Comparison of ENCODE assay signal across 7 cellular contexts in the genomic region with DNA sequence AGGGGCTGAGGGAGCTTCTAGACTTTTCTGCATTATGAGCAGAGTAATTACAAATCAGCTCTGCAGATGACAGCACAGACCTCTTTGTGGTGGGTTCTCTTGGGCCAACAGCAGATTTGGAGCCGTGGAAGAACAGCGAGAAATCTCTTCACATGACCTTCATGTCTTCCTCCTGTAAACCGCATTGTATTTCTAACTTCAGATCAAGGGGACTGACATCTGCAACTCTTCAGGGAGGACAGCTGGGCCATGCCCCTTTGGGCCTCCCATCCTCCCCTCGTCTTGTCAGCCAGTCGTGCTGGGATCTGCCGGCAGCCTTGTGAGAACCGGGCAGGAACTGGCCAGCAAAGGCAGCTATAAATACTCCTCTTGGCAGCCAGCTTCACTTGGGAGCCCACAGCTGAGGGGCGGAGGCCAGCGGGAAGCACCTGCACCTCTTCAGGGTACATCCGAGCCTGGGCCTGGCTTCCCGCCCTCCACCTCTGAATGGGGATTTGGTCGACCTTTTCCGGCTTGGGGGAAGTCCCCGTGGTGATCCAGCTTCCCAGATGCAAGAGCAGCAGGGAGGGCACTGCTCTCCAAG. TPM values are rescaled to one million over a fixed set of nuclear protein-coding genes. Genes with fewer than 3 reads are reported as not detected.
DNase-seq lines count a peak whose midpoint lies in the region; ATAC-seq and TF ChIP-seq lines count a peak whose summit lies in the region.

No MANE protein-coding gene starts in this region.

- H3K9me3 ChIP-seq in body of pancreas (no peaks in the 10 kb centered on the region), upper lobe of right lung (no peaks in the 10 kb centered on the region)

- H3K36me3 Mint-ChIP-seq in natural killer cell = no peaks in the 10 kb centered on the region

- intact Hi-C loops in body of pancreas (cut with DNase I) (no loop called here), lower leg skin (cut with DNase I; ENCODE audit: low total_unique reads) (no loop called here), upper lobe of right lung (cut with DNase I) (no loop called here), natural killer cell (cut with micrococcal nuclease) (no loop called here)

- peaks cover 2 to 19% of the 10 kb centered on the region in 2 donors for H3K27me3 Mint-ChIP-seq in natural killer cell (ENCODE audit: low read depth in 2 of 2)

- WGBS in body of pancreas, 2 donors = 19 to 44% methylated on average over 6 to 14 of the region's 14 CpGs
- 14 to 15% methylated on average over 11 to 14 of the region's 14 CpGs for WGBS in lower leg skin, 2 donors

- no peaks in the 10 kb centered on the region for H3K27me3 ChIP-seq in body of pancreas
- H3K27me3 ChIP-seq in upper lobe of right lung = no peaks in the 10 kb centered on the region

- peak overlapping the region; percentile 77 to 91 (median 82) for H3K27ac ChIP-seq in body of pancreas
- peak overlapping the region; percentile 63 for H3K27ac ChIP-seq in upper lobe of right lung

- H3K4me1 Mint-ChIP-seq in natural killer cell = no peaks in the 10 kb centered on the region

- H3K27ac Mint-ChIP-seq in natural killer cell = no peak overlapping the region

- H3K4me3 Mint-ChIP-seq in natural killer cell = no peak overlapping the region

- H3K4me3 ChIP-seq in body of pancreas (no peak overlapping the region), lower leg skin (ENCODE audit: low read depth, poor library complexity, severe bottlenecking) (no peak overlapping the region), upper lobe of right lung (no peak overlapping the region)

- TF ChIP-seq POLR2A in body of pancreas (IDR thresholded peaks at IDR 0.05) = peak in 2 of 3 donors; percentile 5 to 27
- TF ChIP-seq POLR2A in lower leg skin (IDR thresholded peaks at IDR 0.05) = no peak

- H3K4me1 ChIP-seq in body of pancreas (peaks cover 55% of the 10 kb centered on the region), upper lobe of right lung (peaks cover 30% of the 10 kb centered on the region)

- ATAC-seq in GM19468 (IDR thresholded peaks at IDR 0.05; ENCODE audit: extremely low read depth, unreplicated experiment) (peak; percentile 8), body of pancreas (peak; percentile 66), upper lobe of right lung (peak; percentile 80), natural killer cell (no peak)

- DNase-seq in HT-29 (ENCODE audit: low spot score) = peak; percentile 67
- peak; percentile 55 to 78 (median 70) for DNase-seq in body of pancreas
- DNase-seq in lower leg skin (ENCODE audit: low spot score in 2 of 2) = peak; percentile 49 to 92
- peak; percentile 84 for DNase-seq in upper lobe of right lung
- no peak for DNase-seq in stimulated activated naive CD4-positive, alpha-beta T cell treated with Interleukin-2 at 50 U/mL for 16 hours (lab: John Stamatoyannopoulos, UW)
- DNase-seq in natural killer cell = no peak

- TF ChIP-seq CTCF in body of pancreas (IDR thresholded peaks at IDR 0.05) (no peak), lower leg skin (IDR thresholded peaks at IDR 0.05) (no peak), upper lobe of right lung (IDR thresholded peaks at IDR 0.05) (no peak), natural killer cell (IDR thresholded peaks at IDR 0.05) (no peak)

- no peaks in the 10 kb centered on the region for H3K9me3 Mint-ChIP-seq in natural killer cell

- H3K36me3 ChIP-seq in body of pancreas (replicated peaks in 1 of 2; ENCODE audit: insufficient read depth in 1 of 2, low read depth in 2 of 2) = no peaks in the 10 kb centered on the region
- H3K36me3 ChIP-seq in upper lobe of right lung = no peaks in the 10 kb centered on the region

RNA-seq across cellular contexts. Expression of gene STEAP1B, which starts 54.8 kb away (rescaled TPM):
- total RNA-seq in HT-29 (2014; rRNA removed; shearing (Covaris generic)) = not detected in 2 replicates
- total RNA-seq in body of pancreas (1 to 10 TPM in 1 of 2 donors, not detected in 1; 1.3 TPM), lower leg skin (1 to 10 TPM in 1 of 4 donors, under 1 TPM in 1, not detected in 2; 0.29 to 1.4 TPM), upper lobe of right lung (2.5 TPM), natural killer cell (under 1 TPM in 1 of 3 donors, not detected in 2; 0.31 TPM)

Comparison
In these comparisons a context has a peak if more than half of its experiments do, and no peak if none do; other contexts are left out.
1. ATAC-seq: peak in GM19468 (single experiment), body of pancreas (single experiment) and upper lobe of right lung (single experiment); none in natural killer cell (0 of 3).
2. DNase-seq: peak in HT-29 (single experiment), body of pancreas (4 of 4), lower leg skin (2 of 2) and upper lobe of right lung (single experiment); none in stimulated activated naive CD4-positive, alpha-beta T cell treated with Interleukin-2 at 50 U/mL for 16 hours (single experiment) and natural killer cell (single experiment).
3. POLR2A ChIP-seq: peak in body of pancreas (2 of 3); none in lower leg skin (0 of 2).